In the genomic region with DNA sequence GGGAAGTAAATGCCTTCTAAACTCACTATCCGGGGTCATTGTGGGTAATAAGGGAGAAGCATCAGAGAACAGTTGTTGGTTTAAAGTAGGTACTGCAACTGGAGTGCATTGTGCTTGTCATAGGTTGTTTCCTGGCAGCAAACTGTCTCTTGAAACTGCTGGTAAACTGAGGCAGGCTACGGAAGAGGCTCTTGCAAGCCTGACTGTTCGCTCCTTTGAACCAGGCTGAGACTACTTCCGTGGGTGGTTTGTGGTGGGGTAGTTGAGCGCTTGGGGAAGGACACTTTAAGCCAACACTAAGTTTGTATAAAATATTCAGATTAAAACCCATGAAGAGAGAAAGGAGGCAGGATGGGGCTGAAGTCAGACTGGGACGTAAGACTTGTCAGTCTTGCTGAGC, we compare ENCODE assay signal across 15 cellular contexts. TPM values are rescaled to one million over a fixed set of nuclear protein-coding genes. Genes with fewer than 3 reads are reported as not detected.
DNase-seq lines count a peak whose midpoint lies in the region; ATAC-seq lines count a peak whose summit lies in the region.
"Had no signal": no experiment of that assay in that cellular context is flagged by ENCODE, and none has a peak within 500 bp of the region (broad histone marks: within the 10 kb centered on the region; RNA-seq: fewer than 3 reads in every experiment).

No MANE protein-coding gene starts in this region.

- peaks cover 24% of the 10 kb centered on the region for H3K4me1 Mint-ChIP-seq in activated naive CD8-positive, alpha-beta T cell treated with anti-CD3 and anti-CD28 coated beads, Interleukin-2, amount 50 U/mL, for 24 hours

- H3K4me1 ChIP-seq in mesendoderm (ENCODE audit: control insufficient read depth, low read depth, low read length), result no peaks in the 10 kb centered on the region

- no peak overlapping the region for H3K4ac ChIP-seq in mesendoderm (ENCODE audit: low read depth, low read length)

- H3K23ac ChIP-seq in mesendoderm (ENCODE audit: low read length), result no peak overlapping the region

- no peak overlapping the region for H3K56ac ChIP-seq in mesendoderm (ENCODE audit: low read length)

- H2BK15ac ChIP-seq in mesendoderm (replicated peaks; ENCODE audit: low read depth), result no peak overlapping the region

- H3K79me1 ChIP-seq in mesendoderm (ENCODE audit: low read length), result no peaks in the 10 kb centered on the region

- no peak overlapping the region for H3K4me3 ChIP-seq in mesendoderm (ENCODE audit: low read length)
- H3K4me3 ChIP-seq: gastroesophageal sphincter, left ventricle myocardium inferior, MG63 had no signal

- H3K27me3 ChIP-seq in mesendoderm (ENCODE audit: insufficient read depth, low read length, poor library complexity), result no peaks in the 10 kb centered on the region
- H3K27me3 ChIP-seq: gastroesophageal sphincter, MG63 had no signal

- no peak overlapping the region for H3K9ac ChIP-seq in mesendoderm (ENCODE audit: low read length)

- no peak overlapping the region for H3K4me3 Mint-ChIP-seq in activated naive CD8-positive, alpha-beta T cell treated with anti-CD3 and anti-CD28 coated beads, Interleukin-2, amount 50 U/mL, for 24 hours

- no peaks in the 10 kb centered on the region for H3K27me3 Mint-ChIP-seq in activated naive CD8-positive, alpha-beta T cell treated with anti-CD3 and anti-CD28 coated beads, Interleukin-2, amount 50 U/mL, for 24 hours

- no peak overlapping the region for H3K27ac ChIP-seq in mesendoderm (ENCODE audit: low read depth, low read length)
- H3K27ac ChIP-seq: gastroesophageal sphincter, left ventricle myocardium inferior, RWPE1, VCaP had no signal

- H3K9me3 Mint-ChIP-seq in activated naive CD8-positive, alpha-beta T cell treated with anti-CD3 and anti-CD28 coated beads, Interleukin-2, amount 50 U/mL, for 24 hours, result no peaks in the 10 kb centered on the region

- H3K18ac ChIP-seq in mesendoderm (ENCODE audit: low read length), result no peak overlapping the region

- H4K5ac ChIP-seq in mesendoderm (ENCODE audit: low read length), result no peak overlapping the region

- H3K36me3 Mint-ChIP-seq in activated naive CD8-positive, alpha-beta T cell treated with anti-CD3 and anti-CD28 coated beads, Interleukin-2, amount 50 U/mL, for 24 hours (ENCODE audit: low read depth), result no peaks in the 10 kb centered on the region

- H3K4me2 ChIP-seq in mesendoderm (ENCODE audit: low read length), result no peak overlapping the region

- WGBS in mesendoderm (ENCODE audit: extremely low coverage, insufficient coverage, low lambda C conversion rate), result no CpG with 5 or more reads among the region's 6 CpGs

- DNase-seq in stimulated activated CD4-positive, alpha-beta T cell treated with anti-CD3 and anti-CD28 coated beads, Interleukin-1b, Interleukin-23, amount 100 ng/mL, for 48 hours, result peak; percentile 30
- no peak for DNase-seq in stimulated activated CD4-positive, alpha-beta T cell treated with anti-CD3 and anti-CD28 coated beads, Interleukin-12 subunit alpha, Interleukin-12 subunit beta, amount 100 ng/mL, for 4 hours
- DNase-seq in activated CD4-positive, CD25-positive, alpha-beta regulatory T cell treated with anti-CD3 and anti-CD28 coated beads, Interleukin-2, amount 50 U/mL, for 72 hours, result peak; percentile 34
- peak; percentile 12 for DNase-seq in activated naive CD8-positive, alpha-beta T cell treated with anti-CD3 and anti-CD28 coated beads, Interleukin-2, amount 50 U/mL, for 24 hours
- DNase-seq in NCI-H1436 treated with DMSO at 0.1 percent for 48 hours (lab: John Stamatoyannopoulos, UW) (no peak), mesendoderm (no peak)
- DNase-seq: left ventricle myocardium inferior; MG63; NCI-H187 treated with DMSO at 0.1 percent for 48 hours; NCI-H446; stimulated activated CD8-positive, alpha-beta memory T cell treated with anti-CD3 and anti-CD28 coated beads, Interleukin-4, amount 100 ng/mL, for 48 hours had no signal

- ATAC-seq in activated naive CD8-positive, alpha-beta T cell treated with anti-CD3 and anti-CD28 coated beads, Interleukin-2, amount 50 U/mL, for 24 hours, result peak; percentile 56
- ATAC-seq in GM21619 (IDR thresholded peaks at IDR 0.05; ENCODE audit: unreplicated experiment), result no peak
- ATAC-seq: gastroesophageal sphincter had no signal

- no peaks in the 10 kb centered on the region for H3K36me3 ChIP-seq in mesendoderm (ENCODE audit: control insufficient read depth, insufficient read depth, low read length)
- H3K36me3 ChIP-seq: gastroesophageal sphincter, left ventricle myocardium inferior, MG63 had no signal

- H2AK5ac ChIP-seq in mesendoderm (ENCODE audit: low read length), result no peak overlapping the region

- no peak overlapping the region for H4K8ac ChIP-seq in mesendoderm (ENCODE audit: low read depth, low read length)

- H2BK5ac ChIP-seq in mesendoderm (ENCODE audit: low read length), result no peak overlapping the region

- no peak overlapping the region for H2BK120ac ChIP-seq in mesendoderm (ENCODE audit: low read depth, low read length)

- no peak overlapping the region for H3K27ac Mint-ChIP-seq in activated naive CD8-positive, alpha-beta T cell treated with anti-CD3 and anti-CD28 coated beads, Interleukin-2, amount 50 U/mL, for 24 hours

- no peaks in the 10 kb centered on the region for H3K79me2 ChIP-seq in mesendoderm (ENCODE audit: control insufficient read depth, insufficient read depth, low read length)

RNA-seq across cellular contexts. Expression of a gene that starts 45.2 kb away (rescaled TPM):
- 261 TPM for polyA plus RNA-seq in mesendoderm (2013, experiment 1 of 2)
- polyA plus RNA-seq in mesendoderm (2013, experiment 2 of 2), result 261 TPM

Comparison
In these comparisons a context has a peak if more than half of its experiments do, and no peak if none do; other contexts are left out.
1. DNase-seq: peak in stimulated activated CD4-positive, alpha-beta T cell treated with anti-CD3 and anti-CD28 coated beads, Interleukin-1b, Interleukin-23, amount 100 ng/mL, for 48 hours (single experiment), activated CD4-positive, CD25-positive, alpha-beta regulatory T cell treated with anti-CD3 and anti-CD28 coated beads, Interleukin-2, amount 50 U/mL, for 72 hours (single experiment) and activated naive CD8-positive, alpha-beta T cell treated with anti-CD3 and anti-CD28 coated beads, Interleukin-2, amount 50 U/mL, for 24 hours (single experiment); none in stimulated activated CD4-positive, alpha-beta T cell treated with anti-CD3 and anti-CD28 coated beads, Interleukin-12 subunit alpha, Interleukin-12 subunit beta, amount 100 ng/mL, for 4 hours (single experiment), NCI-H1436 treated with DMSO at 0.1 percent for 48 hours (single experiment) and mesendoderm (single experiment).